In the genomic region with DNA sequence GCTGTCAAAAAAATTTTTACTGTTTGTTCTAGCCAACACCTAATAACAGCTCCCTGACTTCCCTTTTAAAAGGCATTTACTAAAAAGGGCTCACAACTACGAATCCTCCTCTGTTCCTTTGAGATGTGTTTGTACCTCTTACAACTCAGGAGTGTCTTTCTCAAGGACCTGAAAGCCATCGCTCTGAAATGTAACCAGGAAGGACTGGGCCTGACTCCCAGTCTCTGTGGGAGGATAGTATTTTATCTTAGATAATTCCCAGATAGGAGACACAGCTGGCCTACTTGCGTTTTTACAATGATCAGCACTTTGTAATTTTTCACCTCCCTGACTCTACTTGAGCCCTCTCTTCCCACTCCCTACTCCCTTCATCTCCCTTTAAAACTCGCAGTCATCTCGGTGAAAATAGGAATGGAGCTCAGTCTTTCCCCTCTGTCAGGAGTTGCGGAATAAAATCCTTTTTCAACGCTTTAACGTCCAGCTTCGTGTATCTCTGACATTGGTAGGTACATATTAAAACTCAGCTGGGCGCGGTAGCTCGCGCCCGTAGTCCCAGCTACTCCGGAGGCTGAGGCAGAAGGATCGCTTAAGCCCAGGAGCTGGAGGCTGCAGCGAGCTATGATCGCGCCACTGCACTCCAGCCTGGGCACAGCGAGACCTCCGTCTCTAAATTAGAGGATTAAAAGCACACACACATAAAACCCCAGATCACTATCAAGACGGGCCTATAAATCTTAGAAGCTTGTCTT, we compare ENCODE assay signal across 1 cellular context.
TF ChIP-seq lines count a peak whose summit lies in the region.

No MANE protein-coding gene starts in this region.

TF ChIP-seq in HepG2, 621 proteins besides CTCF, POLR2A, EP300 and RAD21 (continued from another document):
- TF ChIP-seq, protein P1, sequence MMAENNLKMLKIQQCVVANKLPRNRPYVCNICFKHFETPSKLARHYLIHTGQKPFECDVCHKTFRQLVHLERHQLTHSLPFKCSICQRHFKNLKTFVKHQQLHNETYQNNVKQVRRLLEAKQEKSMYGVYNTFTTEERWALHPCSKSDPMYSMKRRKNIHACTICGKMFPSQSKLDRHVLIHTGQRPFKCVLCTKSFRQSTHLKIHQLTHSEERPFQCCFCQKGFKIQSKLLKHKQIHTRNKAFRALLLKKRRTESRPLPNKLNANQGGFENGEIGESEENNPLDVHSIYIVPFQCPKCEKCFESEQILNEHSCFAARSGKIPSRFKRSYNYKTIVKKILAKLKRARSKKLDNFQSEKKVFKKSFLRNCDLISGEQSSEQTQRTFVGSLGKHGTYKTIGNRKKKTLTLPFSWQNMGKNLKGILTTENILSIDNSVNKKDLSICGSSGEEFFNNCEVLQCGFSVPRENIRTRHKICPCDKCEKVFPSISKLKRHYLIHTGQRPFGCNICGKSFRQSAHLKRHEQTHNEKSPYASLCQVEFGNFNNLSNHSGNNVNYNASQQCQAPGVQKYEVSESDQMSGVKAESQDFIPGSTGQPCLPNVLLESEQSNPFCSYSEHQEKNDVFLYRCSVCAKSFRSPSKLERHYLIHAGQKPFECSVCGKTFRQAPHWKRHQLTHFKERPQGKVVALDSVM (CRISPR knock-in tag; IDR thresholded peaks at IDR 0.05): peak; percentile 99
- peak; percentile 37; the same call in 1 of the 2 replicates for TF ChIP-seq MAFF (IDR thresholded peaks at IDR 0.05; ENCODE audit: low read depth, low read length)
- TF ChIP-seq, protein P2, sequence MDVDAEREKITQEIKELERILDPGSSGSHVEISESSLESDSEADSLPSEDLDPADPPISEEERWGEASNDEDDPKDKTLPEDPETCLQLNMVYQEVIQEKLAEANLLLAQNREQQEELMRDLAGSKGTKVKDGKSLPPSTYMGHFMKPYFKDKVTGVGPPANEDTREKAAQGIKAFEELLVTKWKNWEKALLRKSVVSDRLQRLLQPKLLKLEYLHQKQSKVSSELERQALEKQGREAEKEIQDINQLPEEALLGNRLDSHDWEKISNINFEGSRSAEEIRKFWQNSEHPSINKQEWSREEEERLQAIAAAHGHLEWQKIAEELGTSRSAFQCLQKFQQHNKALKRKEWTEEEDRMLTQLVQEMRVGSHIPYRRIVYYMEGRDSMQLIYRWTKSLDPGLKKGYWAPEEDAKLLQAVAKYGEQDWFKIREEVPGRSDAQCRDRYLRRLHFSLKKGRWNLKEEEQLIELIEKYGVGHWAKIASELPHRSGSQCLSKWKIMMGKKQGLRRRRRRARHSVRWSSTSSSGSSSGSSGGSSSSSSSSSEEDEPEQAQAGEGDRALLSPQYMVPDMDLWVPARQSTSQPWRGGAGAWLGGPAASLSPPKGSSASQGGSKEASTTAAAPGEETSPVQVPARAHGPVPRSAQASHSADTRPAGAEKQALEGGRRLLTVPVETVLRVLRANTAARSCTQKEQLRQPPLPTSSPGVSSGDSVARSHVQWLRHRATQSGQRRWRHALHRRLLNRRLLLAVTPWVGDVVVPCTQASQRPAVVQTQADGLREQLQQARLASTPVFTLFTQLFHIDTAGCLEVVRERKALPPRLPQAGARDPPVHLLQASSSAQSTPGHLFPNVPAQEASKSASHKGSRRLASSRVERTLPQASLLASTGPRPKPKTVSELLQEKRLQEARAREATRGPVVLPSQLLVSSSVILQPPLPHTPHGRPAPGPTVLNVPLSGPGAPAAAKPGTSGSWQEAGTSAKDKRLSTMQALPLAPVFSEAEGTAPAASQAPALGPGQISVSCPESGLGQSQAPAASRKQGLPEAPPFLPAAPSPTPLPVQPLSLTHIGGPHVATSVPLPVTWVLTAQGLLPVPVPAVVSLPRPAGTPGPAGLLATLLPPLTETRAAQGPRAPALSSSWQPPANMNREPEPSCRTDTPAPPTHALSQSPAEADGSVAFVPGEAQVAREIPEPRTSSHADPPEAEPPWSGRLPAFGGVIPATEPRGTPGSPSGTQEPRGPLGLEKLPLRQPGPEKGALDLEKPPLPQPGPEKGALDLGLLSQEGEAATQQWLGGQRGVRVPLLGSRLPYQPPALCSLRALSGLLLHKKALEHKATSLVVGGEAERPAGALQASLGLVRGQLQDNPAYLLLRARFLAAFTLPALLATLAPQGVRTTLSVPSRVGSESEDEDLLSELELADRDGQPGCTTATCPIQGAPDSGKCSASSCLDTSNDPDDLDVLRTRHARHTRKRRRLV (CRISPR knock-in tag; IDR thresholded peaks at IDR 0.05): peak; percentile 75; the same call in 1 of the 2 replicates
- peak; percentile 43; the same call in 1 of the 2 replicates for TF ChIP-seq ZNF768 (CRISPR knock-in tag; IDR thresholded peaks at IDR 0.05)
- TF ChIP-seq SIN3A (IDR thresholded peaks at IDR 0.05; ENCODE audit: borderline replicate concordance, low read depth, low read length): peak; percentile 4; the same call in 1 of the 2 replicates
- TF ChIP-seq MED1 (CRISPR knock-in tag; IDR thresholded peaks at IDR 0.05): 0 out of 2 replicates have a peak, but pooled peaks have one; percentile 9
- peak; percentile 70 for TF ChIP-seq ZBTB38 (CRISPR knock-in tag; IDR thresholded peaks at IDR 0.05)
- TF ChIP-seq ZNF234 (CRISPR knock-in tag; conservative IDR thresholded peaks at IDR 0.05): no peak
- 0 out of 2 replicates have a peak, but pooled peaks have one; percentile 21 for TF ChIP-seq ZKSCAN8 (CRISPR knock-in tag; IDR thresholded peaks at IDR 0.05; ENCODE audit: borderline replicate concordance)
- TF ChIP-seq, protein P3, sequence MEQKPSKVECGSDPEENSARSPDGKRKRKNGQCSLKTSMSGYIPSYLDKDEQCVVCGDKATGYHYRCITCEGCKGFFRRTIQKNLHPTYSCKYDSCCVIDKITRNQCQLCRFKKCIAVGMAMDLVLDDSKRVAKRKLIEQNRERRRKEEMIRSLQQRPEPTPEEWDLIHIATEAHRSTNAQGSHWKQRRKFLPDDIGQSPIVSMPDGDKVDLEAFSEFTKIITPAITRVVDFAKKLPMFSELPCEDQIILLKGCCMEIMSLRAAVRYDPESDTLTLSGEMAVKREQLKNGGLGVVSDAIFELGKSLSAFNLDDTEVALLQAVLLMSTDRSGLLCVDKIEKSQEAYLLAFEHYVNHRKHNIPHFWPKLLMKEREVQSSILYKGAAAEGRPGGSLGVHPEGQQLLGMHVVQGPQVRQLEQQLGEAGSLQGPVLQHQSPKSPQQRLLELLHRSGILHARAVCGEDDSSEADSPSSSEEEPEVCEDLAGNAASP (CRISPR knock-in tag; IDR thresholded peaks at IDR 0.05; ENCODE audit: borderline replicate concordance): 0 out of 2 replicates have a peak, but pooled peaks have one; percentile 12
